8 cellular contexts compared by ENCODE assay signal in the genomic region with DNA sequence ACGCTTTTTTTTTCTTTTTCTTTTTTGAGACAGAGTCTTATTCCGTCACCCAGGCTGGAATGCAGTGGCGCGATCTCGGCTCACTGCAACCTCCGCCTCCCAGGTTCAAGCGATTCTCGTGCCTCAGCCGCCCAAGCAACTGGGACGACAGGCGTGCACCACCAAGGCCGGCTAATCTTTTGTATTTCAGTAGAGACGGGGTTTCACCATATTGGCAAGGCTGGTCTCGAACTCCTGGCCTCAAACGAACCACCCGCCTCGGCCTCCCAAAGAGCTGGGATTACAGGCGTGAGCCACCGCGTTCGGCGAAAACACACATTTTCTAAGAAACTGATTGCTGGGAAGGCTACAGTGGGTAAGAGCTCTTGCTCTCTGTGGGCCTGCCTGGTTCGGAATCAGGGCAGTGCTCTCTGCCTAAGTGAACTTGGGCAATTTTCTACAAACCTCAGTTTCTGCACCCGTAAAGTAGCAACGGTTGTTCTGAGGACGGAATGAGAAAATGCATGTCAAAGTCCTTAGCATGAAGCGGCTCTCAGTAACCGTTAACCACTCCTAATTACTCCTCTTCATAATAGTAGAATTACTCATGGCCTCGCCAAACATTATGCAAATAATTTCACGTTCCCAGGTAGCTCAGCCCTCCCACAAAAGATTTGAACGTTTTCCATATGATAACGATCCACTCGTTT. TPM values are rescaled to one million over a fixed set of nuclear protein-coding genes. Genes with fewer than 3 reads are reported as not detected.
DNase-seq lines count a peak whose midpoint lies in the region; ATAC-seq and TF ChIP-seq lines count a peak whose summit lies in the region.

No MANE protein-coding gene starts in this region.

- CTCF ChIA-PET in activated CD8-positive, alpha-beta T cell treated with anti-CD3 and anti-CD28 coated beads, Interleukin-2, amount 10 ng/mL, durations not matched to agents 7 days and 5 days (lab: Charles Lee), result interaction anchor here (1.1 to 2.7 kb wide), 4 partner anchors 8 to 89 kb away, joined by 3 to 17 read pairs (median 4); no protein-coding TSS in a partner anchor

- peak overlapping the region; percentile 72 for H3K4me2 ChIP-seq in GM23338

- H3K36me3 Mint-ChIP-seq in GM23338 (ENCODE audit: low read depth), result peaks cover 30% of the 10 kb centered on the region
- peaks cover 32% of the 10 kb centered on the region for H3K36me3 Mint-ChIP-seq in activated CD8-positive, alpha-beta T cell treated with anti-CD3 and anti-CD28 coated beads, Interleukin-2, amount 10 ng/mL, durations not matched to agents 7 days and 5 days (ENCODE audit: low read depth)

- no peak overlapping the region for H2AFZ ChIP-seq in GM23338

- DNase-seq in BE2C, result no peak
- no peak for DNase-seq in GM23338 (ENCODE audit: low spot score)
- DNase-seq in activated CD8-positive, alpha-beta T cell treated with anti-CD3 and anti-CD28 coated beads, Interleukin-2, amount 10 ng/mL, durations not matched to agents 7 days and 5 days, result no peak
- no peak for DNase-seq in upper lobe of left lung
- DNase-seq in EL, result no peak

- H3K36me3 ChIP-seq in BE2C, result peaks cover 8% of the 10 kb centered on the region
- H3K36me3 ChIP-seq in GM23338 (ENCODE audit: insufficient read depth), result peaks cover 16% of the 10 kb centered on the region; the same call in 1 of the 2 replicates
- peaks cover 0 to 5% (median 0%) of the 10 kb centered on the region in 4 donors for H3K36me3 ChIP-seq in upper lobe of left lung

- H3K4me1 ChIP-seq in BE2C, result no peaks in the 10 kb centered on the region
- peaks cover 31% of the 10 kb centered on the region for H3K4me1 ChIP-seq in GM23338 (ENCODE audit: insufficient read depth)
- peaks cover 5 to 31% (median 16%) of the 10 kb centered on the region in 4 donors for H3K4me1 ChIP-seq in upper lobe of left lung

- H3K79me2 ChIP-seq in GM23338 (replicated peaks; ENCODE audit: insufficient read depth), result peaks cover 39% of the 10 kb centered on the region

- no peak for TF ChIP-seq EP300 in upper lobe of left lung (IDR thresholded peaks at IDR 0.05)

- peak overlapping the region; percentile 93; the same call in 1 of the 2 replicates for H3K27ac Mint-ChIP-seq in GM23338
- peak overlapping the region; percentile 88 for H3K27ac Mint-ChIP-seq in activated CD8-positive, alpha-beta T cell treated with anti-CD3 and anti-CD28 coated beads, Interleukin-2, amount 10 ng/mL, durations not matched to agents 7 days and 5 days

- 0 out of 3 replicates have a peak, but pooled peaks cover 3% of the 10 kb centered on the region for H3K9me3 Mint-ChIP-seq in GM23338
- H3K9me3 Mint-ChIP-seq in activated CD8-positive, alpha-beta T cell treated with anti-CD3 and anti-CD28 coated beads, Interleukin-2, amount 10 ng/mL, durations not matched to agents 7 days and 5 days (ENCODE audit: insufficient read depth), result no peaks in the 10 kb centered on the region

- peak overlapping the region; percentile 94 for H3K4me3 Mint-ChIP-seq in GM23338
- peak overlapping the region; percentile 95 for H3K4me3 Mint-ChIP-seq in activated CD8-positive, alpha-beta T cell treated with anti-CD3 and anti-CD28 coated beads, Interleukin-2, amount 10 ng/mL, durations not matched to agents 7 days and 5 days

- POLR2A ChIA-PET in activated CD8-positive, alpha-beta T cell treated with anti-CD3 and anti-CD28 coated beads, Interleukin-2, amount 10 ng/mL, durations not matched to agents 7 days and 5 days (lab: Charles Lee), result interaction anchor here (0.5 to 2.7 kb wide), 8 partner anchors 11 to 759 kb away, joined by 3 to 26 read pairs (median 9); no protein-coding TSS in a partner anchor

- TF ChIP-seq CTCF in BE2C (IDR thresholded peaks at IDR 0.05; ENCODE audit: low read depth, low read length), result no peak
- no peak for TF ChIP-seq CTCF in GM23338 (conservative IDR thresholded peaks at IDR 0.05; ENCODE audit: low read depth in 2 of 2)
- no peak for TF ChIP-seq CTCF in upper lobe of left lung (IDR thresholded peaks at IDR 0.05)

- peak overlapping the region; percentile 76 for H3K4me3 ChIP-seq in BE2C (ENCODE audit: low read depth, low read length)
- H3K4me3 ChIP-seq in GM23338, result peak overlapping the region; percentile 77
- peak overlapping the region in 3 of 4 donors; percentile 57 to 75 (median 63) for H3K4me3 ChIP-seq in upper lobe of left lung

- no peaks in the 10 kb centered on the region for H3K9me2 ChIP-seq in GM23338 (ENCODE audit: insufficient read depth)

- ATAC-seq in GM23338, result no peak
- no peak for ATAC-seq in activated CD8-positive, alpha-beta T cell treated with anti-CD3 and anti-CD28 coated beads, Interleukin-2, amount 10 ng/mL, durations not matched to agents 7 days and 5 days
- ATAC-seq in upper lobe of left lung (ENCODE audit: low FRiP score in 2 of 2), result no peak
- no peak for ATAC-seq in HG02852 (IDR thresholded peaks at IDR 0.05; ENCODE audit: unreplicated experiment)
- no peak for ATAC-seq in GM18861 (IDR thresholded peaks at IDR 0.05; ENCODE audit: unreplicated experiment)

- H3K27ac ChIP-seq in GM23338 (ENCODE audit: low read depth), result peak overlapping the region; percentile 97
- peak overlapping the region; percentile 77 for H3K27ac ChIP-seq in layer of hippocampus (ENCODE audit: low read depth, low read length)
- peak overlapping the region; percentile 80 to 88 (median 82) for H3K27ac ChIP-seq in upper lobe of left lung

- peaks cover 42% of the 10 kb centered on the region for H3K4me1 Mint-ChIP-seq in GM23338
- peaks cover 31% of the 10 kb centered on the region for H3K4me1 Mint-ChIP-seq in activated CD8-positive, alpha-beta T cell treated with anti-CD3 and anti-CD28 coated beads, Interleukin-2, amount 10 ng/mL, durations not matched to agents 7 days and 5 days (ENCODE audit: low read depth)

- no peak for TF ChIP-seq POLR2A in upper lobe of left lung (IDR thresholded peaks at IDR 0.05)

- H3K27me3 Mint-ChIP-seq in GM23338 (ENCODE audit: insufficient read depth, low read depth, poor library complexity), result peaks cover 9% of the 10 kb centered on the region
- H3K27me3 Mint-ChIP-seq in activated CD8-positive, alpha-beta T cell treated with anti-CD3 and anti-CD28 coated beads, Interleukin-2, amount 10 ng/mL, durations not matched to agents 7 days and 5 days (ENCODE audit: low read depth), result no peaks in the 10 kb centered on the region

- 47 to 49% methylated on average over 33 of the region's 33 CpGs for WGBS in upper lobe of left lung, 2 donors

- H3K9me3 ChIP-seq in BE2C (no peaks in the 10 kb centered on the region), upper lobe of left lung (no peaks in the 10 kb centered on the region)

- H3F3A ChIP-seq in GM23338 (replicated peaks; ENCODE audit: low read depth), result peaks cover 7% of the 10 kb centered on the region

- H4K20me1 ChIP-seq in GM23338 (replicated peaks; ENCODE audit: insufficient read depth), result peaks cover 27% of the 10 kb centered on the region

- H3K27me3 ChIP-seq in BE2C (no peaks in the 10 kb centered on the region), GM23338 (ENCODE audit: insufficient read depth) (peaks cover 7% of the 10 kb centered on the region), layer of hippocampus (ENCODE audit: control insufficient read depth, insufficient read depth, low read length) (peaks cover 5% of the 10 kb centered on the region), upper lobe of left lung (no peaks in the 10 kb centered on the region)

TF ChIP-seq in GM23338, 12 proteins besides CTCF, POLR2A, EP300 and RAD21 (continues in another document):
- TF ChIP-seq CREB1 (CRISPR knock-in tag; IDR thresholded peaks at IDR 0.05; ENCODE audit: low read depth) (no peak), JUNB (IDR thresholded peaks at IDR 0.05; ENCODE audit: unreplicated experiment) (no peak), ZNF114 (CRISPR knock-in tag; IDR thresholded peaks at IDR 0.05) (no peak), EZH2phosphoT487 (IDR thresholded peaks at IDR 0.05; ENCODE audit: unreplicated experiment) (no peak)
- TF ChIP-seq, protein P1, sequence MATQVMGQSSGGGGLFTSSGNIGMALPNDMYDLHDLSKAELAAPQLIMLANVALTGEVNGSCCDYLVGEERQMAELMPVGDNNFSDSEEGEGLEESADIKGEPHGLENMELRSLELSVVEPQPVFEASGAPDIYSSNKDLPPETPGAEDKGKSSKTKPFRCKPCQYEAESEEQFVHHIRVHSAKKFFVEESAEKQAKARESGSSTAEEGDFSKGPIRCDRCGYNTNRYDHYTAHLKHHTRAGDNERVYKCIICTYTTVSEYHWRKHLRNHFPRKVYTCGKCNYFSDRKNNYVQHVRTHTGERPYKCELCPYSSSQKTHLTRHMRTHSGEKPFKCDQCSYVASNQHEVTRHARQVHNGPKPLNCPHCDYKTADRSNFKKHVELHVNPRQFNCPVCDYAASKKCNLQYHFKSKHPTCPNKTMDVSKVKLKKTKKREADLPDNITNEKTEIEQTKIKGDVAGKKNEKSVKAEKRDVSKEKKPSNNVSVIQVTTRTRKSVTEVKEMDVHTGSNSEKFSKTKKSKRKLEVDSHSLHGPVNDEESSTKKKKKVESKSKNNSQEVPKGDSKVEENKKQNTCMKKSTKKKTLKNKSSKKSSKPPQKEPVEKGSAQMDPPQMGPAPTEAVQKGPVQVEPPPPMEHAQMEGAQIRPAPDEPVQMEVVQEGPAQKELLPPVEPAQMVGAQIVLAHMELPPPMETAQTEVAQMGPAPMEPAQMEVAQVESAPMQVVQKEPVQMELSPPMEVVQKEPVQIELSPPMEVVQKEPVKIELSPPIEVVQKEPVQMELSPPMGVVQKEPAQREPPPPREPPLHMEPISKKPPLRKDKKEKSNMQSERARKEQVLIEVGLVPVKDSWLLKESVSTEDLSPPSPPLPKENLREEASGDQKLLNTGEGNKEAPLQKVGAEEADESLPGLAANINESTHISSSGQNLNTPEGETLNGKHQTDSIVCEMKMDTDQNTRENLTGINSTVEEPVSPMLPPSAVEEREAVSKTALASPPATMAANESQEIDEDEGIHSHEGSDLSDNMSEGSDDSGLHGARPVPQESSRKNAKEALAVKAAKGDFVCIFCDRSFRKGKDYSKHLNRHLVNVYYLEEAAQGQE (IDR thresholded peaks at IDR 0.05; ENCODE audit: unreplicated experiment), result no peak
- TF ChIP-seq, protein P2, sequence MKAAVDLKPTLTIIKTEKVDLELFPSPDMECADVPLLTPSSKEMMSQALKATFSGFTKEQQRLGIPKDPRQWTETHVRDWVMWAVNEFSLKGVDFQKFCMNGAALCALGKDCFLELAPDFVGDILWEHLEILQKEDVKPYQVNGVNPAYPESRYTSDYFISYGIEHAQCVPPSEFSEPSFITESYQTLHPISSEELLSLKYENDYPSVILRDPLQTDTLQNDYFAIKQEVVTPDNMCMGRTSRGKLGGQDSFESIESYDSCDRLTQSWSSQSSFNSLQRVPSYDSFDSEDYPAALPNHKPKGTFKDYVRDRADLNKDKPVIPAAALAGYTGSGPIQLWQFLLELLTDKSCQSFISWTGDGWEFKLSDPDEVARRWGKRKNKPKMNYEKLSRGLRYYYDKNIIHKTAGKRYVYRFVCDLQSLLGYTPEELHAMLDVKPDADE (IDR thresholded peaks at IDR 0.05), result no peak

RNA-seq across cellular contexts. Expression of a gene that starts 1.0 kb away (rescaled TPM):
- 21.2 TPM for polyA plus RNA-seq in BE2C (2012; ENCODE audit: insufficient read depth, insufficient read length, low read depth)
- 151 and 156 TPM in 2 replicates for total RNA-seq in GM23338 (2014; rRNA removed; shearing (Covaris generic))
- 274 and 296 TPM in 2 replicates for polyA plus RNA-seq in GM23338 (2016; fragmentation: Nextera tagmentation; extraction: Ambion mirVana)
- total RNA-seq in activated CD8-positive, alpha-beta T cell treated with anti-CD3 and anti-CD28 coated beads, Interleukin-2, amount 10 ng/mL, durations not matched to agents 7 days and 5 days, result 10 to 100 TPM; 26.4 to 30.5 TPM
- total RNA-seq in upper lobe of left lung, result 1 to 10 TPM in 4 of 6 donors, under 1 TPM in 1, not detected in 1; 0.67 to 5.5 (median 4.4) TPM

Comparison
In these comparisons a context has a peak if more than half of its experiments do, and no peak if none do; other contexts are left out.
1. RNA of a gene that starts 1.0 kb away (total RNA-seq): 151 to 156 TPM in GM23338 and 26.4 to 30.5 TPM in activated CD8-positive, alpha-beta T cell treated with anti-CD3 and anti-CD28 coated beads, Interleukin-2, amount 10 ng/mL, durations not matched to agents 7 days and 5 days; 0.67 to 5.5 TPM in upper lobe of left lung; every median in the first group is over 4 times any median in the second.
2. Peak in every context shown above with its lines, with median percentiles within 50 percentile points of each other: H3K4me3 ChIP-seq and H3K27ac ChIP-seq.